8 cellular contexts compared by ENCODE assay signal in the genomic region with DNA sequence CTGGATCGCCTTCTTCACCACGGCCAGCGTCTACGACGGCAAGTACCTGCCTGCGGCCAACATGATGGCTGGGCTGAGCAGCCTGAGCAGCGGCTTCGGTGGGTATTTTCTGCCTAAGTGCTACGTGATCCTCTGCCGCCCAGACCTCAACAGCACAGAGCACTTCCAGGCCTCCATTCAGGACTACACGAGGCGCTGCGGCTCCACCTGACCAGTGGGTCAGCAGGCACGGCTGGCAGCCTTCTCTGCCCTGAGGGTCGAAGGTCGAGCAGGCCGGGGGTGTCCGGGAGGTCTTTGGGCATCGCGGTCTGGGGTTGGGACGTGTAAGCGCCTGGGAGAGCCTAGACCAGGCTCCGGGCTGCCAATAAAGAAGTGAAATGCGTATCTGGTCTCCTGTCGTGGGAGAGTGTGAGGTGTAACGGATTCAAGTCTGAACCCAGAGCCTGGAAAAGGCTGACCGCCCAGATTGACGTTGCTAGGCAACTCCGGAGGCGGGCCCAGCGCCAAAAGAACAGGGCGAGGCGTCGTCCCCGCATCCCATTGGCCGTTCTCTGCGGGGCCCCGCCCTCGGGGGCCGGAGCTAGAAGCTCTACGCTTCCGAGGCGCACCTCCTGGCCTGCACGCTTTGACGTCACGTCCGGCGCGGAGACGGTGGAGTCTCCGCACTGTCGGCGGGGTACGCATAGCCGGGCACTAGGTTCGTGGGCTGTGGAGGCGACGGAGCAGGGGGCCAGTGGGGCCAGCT. TPM values are rescaled to one million over a fixed set of nuclear protein-coding genes. Genes with fewer than 3 reads are reported as not detected.
DNase-seq lines count a peak whose midpoint lies in the region; ATAC-seq and TF ChIP-seq lines count a peak whose summit lies in the region.

Gene ZBTB48, plus strand, starts transcription at position 621 of the 745 bp plus-strand sequence. CDS start 616 bp downstream, outside the sequence.

- H3K9me3 ChIP-seq in adipocyte (ENCODE audit: control insufficient read depth, low read length) (no peaks in the 10 kb centered on the region), cardiac muscle cell (ENCODE audit: low read depth) (no peaks in the 10 kb centered on the region), parathyroid adenoma (ENCODE audit: control insufficient read depth, low read length) (no peaks in the 10 kb centered on the region), tibial nerve (no peaks in the 10 kb centered on the region)

- H3K79me2 ChIP-seq in parathyroid adenoma, result peaks cover 4% of the 10 kb centered on the region

- DNase-seq in NCI-H1436 (lab: John Stamatoyannopoulos, UW) (peak; percentile 98), T follicular helper cell (ENCODE audit: low read depth) (peak; percentile 95), adipocyte (ENCODE audit: low read depth) (peak; percentile 99), cardiac muscle cell (ENCODE audit: low read depth in 1 of 2, low spot score in 1 of 2) (peak; percentile 98 to 99), tibial nerve (ENCODE audit: low spot score in 2 of 2) (peak; percentile 99 to 100)

- TF ChIP-seq CTCF in GM12875 (IDR thresholded peaks at IDR 0.05; ENCODE audit: borderline replicate concordance, insufficient read depth, low read depth, low read length) (no peak), cardiac muscle cell (IDR thresholded peaks at IDR 0.05; ENCODE audit: low read depth, low read length) (no peak), parathyroid adenoma (IDR thresholded peaks at IDR 0.05) (no peak), tibial nerve (IDR thresholded peaks at IDR 0.05) (peak in 1 of 5 experiments; percentile 28)

- peak; percentile 86 to 97 for TF ChIP-seq POLR2A in tibial nerve (IDR thresholded peaks at IDR 0.05)

- peak; percentile 94 for ATAC-seq in HG02798 (IDR thresholded peaks at IDR 0.05; ENCODE audit: poor library complexity, unreplicated experiment)

- peak within 1 kb of the TSS; percentile 97 for H2AFZ ChIP-seq in parathyroid adenoma

- H3K27me3 ChIP-seq in adipocyte (replicated peaks; ENCODE audit: control insufficient read depth, insufficient read depth, low read length), result no peaks in the 10 kb centered on the region
- H3K27me3 ChIP-seq in cardiac muscle cell, result no peaks in the 10 kb centered on the region
- no peaks in the 10 kb centered on the region for H3K27me3 ChIP-seq in parathyroid adenoma (ENCODE audit: control insufficient read depth, insufficient read depth, low read length)
- no peaks in the 10 kb centered on the region for H3K27me3 ChIP-seq in tibial nerve

- H3K9ac ChIP-seq in adipocyte (ENCODE audit: low read length) (peak within 1 kb of the TSS; percentile 90), parathyroid adenoma (peak within 1 kb of the TSS; percentile 46)

- peaks cover 14% of the 10 kb centered on the region for H3K4me1 ChIP-seq in adipocyte (ENCODE audit: control insufficient read depth, insufficient read depth, low read length)
- peaks cover 19% of the 10 kb centered on the region for H3K4me1 ChIP-seq in cardiac muscle cell (ENCODE audit: low read depth)
- peaks cover 8% of the 10 kb centered on the region for H3K4me1 ChIP-seq in parathyroid adenoma
- H3K4me1 ChIP-seq in tibial nerve, result peaks cover 0 to 43% (median 26%) of the 10 kb centered on the region in 4 donors

- H3K4me3 ChIP-seq in GM12875 (ENCODE audit: low read depth, low read length) (peak within 1 kb of the TSS; percentile 96), adipocyte (ENCODE audit: low read length) (peak within 1 kb of the TSS; percentile 92), cardiac muscle cell (peak within 1 kb of the TSS; percentile 84), parathyroid adenoma (ENCODE audit: low read depth, low read length) (peak within 1 kb of the TSS; percentile 85), tibial nerve (peak within 1 kb of the TSS; percentile 75 to 99 (median 90))

- H3K36me3 ChIP-seq in adipocyte (ENCODE audit: control insufficient read depth, insufficient read depth, low read length, severe bottlenecking) (no peaks in the 10 kb centered on the region), cardiac muscle cell (no peaks in the 10 kb centered on the region), parathyroid adenoma (ENCODE audit: control insufficient read depth, insufficient read depth, low read length) (no peaks in the 10 kb centered on the region), tibial nerve (peaks cover 0 to 9% (median 0%) of the 10 kb centered on the region in 3 donors)

- H3K4me2 ChIP-seq in parathyroid adenoma (ENCODE audit: low read length), result peak within 1 kb of the TSS; percentile 87

- 13 to 14% methylated on average over 50 to 55 of the region's 58 CpGs for WGBS in tibial nerve, 2 donors

- peak; percentile 93 to 99 for TF ChIP-seq EP300 in tibial nerve (IDR thresholded peaks at IDR 0.05)

- H3K27ac ChIP-seq in cardiac muscle cell (peak within 1 kb of the TSS; percentile 91), parathyroid adenoma (peak within 1 kb of the TSS; percentile 83), tibial nerve (peak within 1 kb of the TSS; percentile 94 to 99 (median 98))

RNA-seq across cellular contexts. Expression of gene ZBTB48, which starts in this region (rescaled TPM):
- 38.5 and 46.3 TPM in 2 replicates for total RNA-seq in cardiac muscle cell
- polyA plus RNA-seq in cardiac muscle cell, result 22.4 and 28.8 TPM in 2 replicates
- 10 to 100 TPM; 27.5 to 41.1 (median 33.6) TPM for total RNA-seq in tibial nerve

Comparison
In these comparisons a context has a peak if more than half of its experiments do, and no peak if none do; other contexts are left out.
1. Peak in every context shown above with its lines: DNase-seq, ATAC-seq, H3K4me3 ChIP-seq and H3K27ac ChIP-seq.